In the genomic region with DNA sequence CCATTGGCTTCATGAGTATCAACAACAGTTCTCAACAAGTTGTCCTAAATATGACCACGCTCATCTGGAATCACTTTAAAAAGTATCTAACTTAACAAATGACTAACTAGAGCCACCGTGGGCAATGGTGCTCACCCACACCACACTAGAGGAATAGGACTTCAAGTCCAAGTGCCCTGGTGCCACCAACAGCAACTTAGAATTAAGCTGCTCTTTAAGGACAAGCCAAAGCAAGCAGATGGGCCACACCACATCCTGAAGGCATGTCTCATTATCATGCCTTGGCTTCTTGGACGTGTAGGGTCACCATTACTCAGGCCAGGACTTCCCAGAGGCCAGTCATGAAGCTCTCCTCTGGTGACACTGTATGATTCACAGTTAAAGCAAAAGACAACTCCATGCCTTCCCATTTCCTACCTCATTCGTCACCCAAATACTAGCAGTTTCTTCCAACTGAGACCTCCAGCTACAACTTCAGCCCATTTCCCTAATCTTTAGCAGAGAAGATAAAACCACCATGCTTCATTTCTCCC, we compare ENCODE assay signal across 23 cellular contexts. TPM values are rescaled to one million over a fixed set of nuclear protein-coding genes. Genes with fewer than 3 reads are reported as not detected.
A peak's percentile ranks its signal among the peaks of the same experiment; 100 is the strongest.
DNase-seq lines count a peak whose midpoint lies in the region; ATAC-seq and TF ChIP-seq lines count a peak whose summit lies in the region.
"Had no signal": no experiment of that assay in that cellular context is flagged by ENCODE, and none has a peak within 500 bp of the region (broad histone marks: within the 10 kb centered on the region; RNA-seq: fewer than 3 reads in every experiment).

No MANE protein-coding gene starts in this region.

- no peak overlapping the region for H2AFZ ChIP-seq in fibroblast of lung (ENCODE audit: low read length)

- H3K36me3 Mint-ChIP-seq in natural killer cell treated with Interleukin-12 subunit alpha and Interleukin-12 subunit beta and Interleukin-15 and Interleukin-18, amount 100 ng/mL, for 72 hours: peaks cover 29% of the 10 kb centered on the region

- no peaks in the 10 kb centered on the region for H3K9me3 ChIP-seq in fibroblast of lung (ENCODE audit: control insufficient read depth, insufficient read depth, low read depth, low read length)
- no peaks in the 10 kb centered on the region for H3K9me3 ChIP-seq in spleen
- no peaks in the 10 kb centered on the region for H3K9me3 ChIP-seq in tibial artery
- H3K9me3 ChIP-seq: body of pancreas, thyroid gland had no signal

- H4K20me1 ChIP-seq in fibroblast of lung (ENCODE audit: control insufficient read depth, extremely low read depth, insufficient read depth, low read length): no peaks in the 10 kb centered on the region

- no peaks in the 10 kb centered on the region for H3K79me2 ChIP-seq in fibroblast of lung (ENCODE audit: control insufficient read depth, insufficient read depth, low read length)

- H3K4me3 ChIP-seq in fibroblast of lung (replicated peaks in 1 of 4; ENCODE audit: control extremely low read depth in 1 of 4, insufficient read depth in 1 of 4, low read depth in 3 of 4, low read length in 4 of 4) (no peak overlapping the region), spleen (no peak overlapping the region), tibial artery (no peak overlapping the region)
- H3K4me3 ChIP-seq: body of pancreas, dorsolateral prefrontal cortex, GM12878, smooth muscle cell, thyroid gland had no signal

- no peaks in the 10 kb centered on the region for H3K9me3 Mint-ChIP-seq in natural killer cell treated with Interleukin-12 subunit alpha and Interleukin-12 subunit beta and Interleukin-15 and Interleukin-18, amount 100 ng/mL, for 72 hours
- H3K9me3 Mint-ChIP-seq: activated CD4-positive, alpha-beta T cell treated with anti-CD3 and anti-CD28 coated beads, Interleukin-2, amount 10 ng/mL, durations not matched to agents 24 days and 14 days; CD4-positive, alpha-beta T cell; stimulated activated effector memory CD8-positive, alpha-beta T cell treated with anti-CD3 and anti-CD28 coated beads, Interleukin-12 subunit alpha, Interleukin-12 subunit beta, amount 100 ng/mL, for 72 hours had no signal

- intact Hi-C loops in spleen (cut with DNase I; ENCODE audit: low total_unique reads): no loop called here
- intact Hi-C loops in tibial artery (cut with DNase I; ENCODE audit: low total_unique reads): no loop called here

- peak overlapping the region; percentile 40 for H3K4me2 ChIP-seq in fibroblast of lung (ENCODE audit: extremely low read depth, insufficient read depth, low read length)
- H3K4me2 ChIP-seq: smooth muscle cell had no signal

- no peak overlapping the region for H3K27ac Mint-ChIP-seq in natural killer cell treated with Interleukin-12 subunit alpha and Interleukin-12 subunit beta and Interleukin-15 and Interleukin-18, amount 100 ng/mL, for 72 hours
- H3K27ac Mint-ChIP-seq: activated CD4-positive, alpha-beta T cell treated with anti-CD3 and anti-CD28 coated beads, Interleukin-2, amount 10 ng/mL, durations not matched to agents 24 days and 14 days; CD4-positive, alpha-beta T cell; stimulated activated effector memory CD8-positive, alpha-beta T cell treated with anti-CD3 and anti-CD28 coated beads, Interleukin-12 subunit alpha, Interleukin-12 subunit beta, amount 100 ng/mL, for 72 hours had no signal

- no peaks in the 10 kb centered on the region for H3K27me3 Mint-ChIP-seq in natural killer cell treated with Interleukin-12 subunit alpha and Interleukin-12 subunit beta and Interleukin-15 and Interleukin-18, amount 100 ng/mL, for 72 hours

- WGBS in spleen, 5 donors: 77 to 84% (median 81%) methylated on average over 4 of the region's 4 CpGs

- H3K4me3 Mint-ChIP-seq in natural killer cell treated with Interleukin-12 subunit alpha and Interleukin-12 subunit beta and Interleukin-15 and Interleukin-18, amount 100 ng/mL, for 72 hours: no peak overlapping the region
- H3K4me3 Mint-ChIP-seq: activated CD4-positive, alpha-beta T cell treated with anti-CD3 and anti-CD28 coated beads, Interleukin-2, amount 10 ng/mL, durations not matched to agents 24 days and 14 days; CD4-positive, alpha-beta T cell; stimulated activated effector memory CD8-positive, alpha-beta T cell treated with anti-CD3 and anti-CD28 coated beads, Interleukin-12 subunit alpha, Interleukin-12 subunit beta, amount 100 ng/mL, for 72 hours had no signal

- no peak for TF ChIP-seq POLR2A in spleen (IDR thresholded peaks at IDR 0.05)

- H3K27me3 ChIP-seq in fibroblast of lung (ENCODE audit: control insufficient read depth, insufficient read depth, low read length): no peaks in the 10 kb centered on the region
- H3K27me3 ChIP-seq in spleen (replicated peaks in 1 of 7): no peaks in the 10 kb centered on the region
- H3K27me3 ChIP-seq in tibial artery: peaks cover 0 to 13% of the 10 kb centered on the region in 2 donors
- H3K27me3 ChIP-seq: body of pancreas, thyroid gland had no signal

- H3K36me3 ChIP-seq in fibroblast of lung (ENCODE audit: control insufficient read depth, insufficient read depth, low read length): peaks cover 3% of the 10 kb centered on the region
- H3K36me3 ChIP-seq in spleen: peaks cover 2 to 42% (median 25%) of the 10 kb centered on the region in 6 donors
- H3K36me3 ChIP-seq in tibial artery: peaks cover 24 to 32% (median 29%) of the 10 kb centered on the region in 3 donors

- H3K27ac ChIP-seq in fibroblast of lung (ENCODE audit: insufficient read depth, low read length): no peak overlapping the region
- H3K27ac ChIP-seq in spleen: no peak overlapping the region
- H3K27ac ChIP-seq in tibial artery: no peak overlapping the region
- H3K27ac ChIP-seq: body of pancreas, dorsolateral prefrontal cortex, foreskin keratinocyte, thyroid gland had no signal

- ATAC-seq in natural killer cell treated with Interleukin-12 subunit alpha and Interleukin-12 subunit beta and Interleukin-15 and Interleukin-18, amount 100 ng/mL, for 72 hours: no peak
- ATAC-seq: body of pancreas; foreskin keratinocyte; GM12878; stimulated activated effector memory CD8-positive, alpha-beta T cell treated with anti-CD3 and anti-CD28 coated beads, Interleukin-12 subunit alpha, Interleukin-12 subunit beta, amount 100 ng/mL, for 72 hours had no signal

- H3K4me1 Mint-ChIP-seq in natural killer cell treated with Interleukin-12 subunit alpha and Interleukin-12 subunit beta and Interleukin-15 and Interleukin-18, amount 100 ng/mL, for 72 hours (ENCODE audit: low read depth in 2 of 2): peaks cover 15 to 20% of the 10 kb centered on the region in 2 donors
- H3K4me1 Mint-ChIP-seq: activated CD4-positive, alpha-beta T cell treated with anti-CD3 and anti-CD28 coated beads, Interleukin-2, amount 10 ng/mL, durations not matched to agents 24 days and 14 days had no signal

- H3K9ac ChIP-seq in fibroblast of lung (ENCODE audit: insufficient read depth, low read length): no peak overlapping the region

- TF ChIP-seq CTCF in fibroblast of lung (conservative IDR thresholded peaks at IDR 0.05 in 1 of 2, IDR thresholded peaks at IDR 0.05 in 1 of 2; ENCODE audit: low read depth in 1 of 2, low read length in 2 of 2): no peak
- TF ChIP-seq CTCF in spleen (IDR thresholded peaks at IDR 0.05 in 8 of 11, conservative IDR thresholded peaks at IDR 0.05 in 3 of 11): no peak
- TF ChIP-seq CTCF in tibial artery (IDR thresholded peaks at IDR 0.05): no peak

- H3K4me1 ChIP-seq in fibroblast of lung (ENCODE audit: control insufficient read depth, extremely low read depth, insufficient read depth, low read length) (no peaks in the 10 kb centered on the region), spleen (no peaks in the 10 kb centered on the region), tibial artery (no peaks in the 10 kb centered on the region)
- H3K4me1 ChIP-seq: body of pancreas, thyroid gland had no signal

- DNase-seq in GM04504 (ENCODE audit: low read depth): peak; percentile 58
- DNase-seq in RKO (ENCODE audit: low spot score): peak; percentile 82
- DNase-seq in fibroblast of lung (ENCODE audit: low read depth in 2 of 2): peak in 1 of 2 donors; percentile 71
- DNase-seq in spleen: peak; percentile 14
- DNase-seq in NCI-H524 treated with DMSO at 0.1 percent for 48 hours (lab: John Stamatoyannopoulos, UW): no peak
- no peak for DNase-seq in natural killer cell treated with Interleukin-12 subunit alpha and Interleukin-12 subunit beta and Interleukin-15 and Interleukin-18, amount 100 ng/mL, for 72 hours (ENCODE audit: low spot score)
- no peak for DNase-seq in tibial artery
- DNase-seq: activated CD4-positive, alpha-beta T cell treated with anti-CD3 and anti-CD28 coated beads, Interleukin-2, amount 10 ng/mL, durations not matched to agents 24 days and 14 days; activated naive CD4-positive, alpha-beta T cell treated with anti-CD3 and anti-CD28 coated beads, Interleukin-2, amount 50 U/mL, for 16 hours; body of pancreas; CD4-positive, alpha-beta T cell; dorsolateral prefrontal cortex; NCI-H2029 treated with DMSO at 0.1 percent for 48 hours; NCI-H510A treated with DMSO at 0.1 percent for 48 hours; posterior cingulate gyrus; T1000; thyroid gland had no signal

RNA-seq across cellular contexts. Expression of gene SLC6A4, which starts 9.4 kb away (rescaled TPM):
- total RNA-seq in fibroblast of lung (under 0.01 TPM in 1 of 2 replicates, not detected in the other), spleen (under 1 TPM in 4 of 7 donors, not detected in 3; 0.15 to 0.34 (median 0.28) TPM)
- polyA plus RNA-seq in fibroblast of lung (0.02 TPM in 1 of 2 replicates, not detected in the other), spleen (under 1 TPM; under 0.01 to 0.09 (median 0.02) TPM)
- not detected in 2 replicates for polyA plus RNA-seq in fibroblast of lung (2012)
- polyA minus RNA-seq in fibroblast of lung (ENCODE audit: low replicate concordance): not detected in 2 replicates
- total RNA-seq in natural killer cell treated with Interleukin-12 subunit alpha and Interleukin-12 subunit beta and Interleukin-15 and Interleukin-18, amount 100 ng/mL, for 72 hours: under 1 TPM in 1 of 2 donors, not detected in 1; 0.12 TPM
- total RNA-seq: activated CD4-positive, alpha-beta T cell treated with anti-CD3 and anti-CD28 coated beads, Interleukin-2, amount 10 ng/mL, durations not matched to agents 24 days and 14 days; CD4-positive, alpha-beta T cell; foreskin keratinocyte; H4; MCF 10A had no signal
- polyA plus RNA-seq: foreskin keratinocyte had no signal

RNA-seq across cellular contexts. Expression of gene BLMH, which starts 46.8 kb away (rescaled TPM):
- 23.0 and 27.5 TPM in 2 replicates for total RNA-seq in fibroblast of lung
- polyA plus RNA-seq in fibroblast of lung: 25.7 and 26.1 TPM in 2 replicates
- polyA plus RNA-seq in fibroblast of lung (2012): 27.3 and 29.8 TPM in 2 replicates
- polyA minus RNA-seq in fibroblast of lung (ENCODE audit: low replicate concordance): 8.3 and 12.6 TPM in 2 replicates
- 10 to 100 TPM; 26.2 to 35.5 (median 30.5) TPM for total RNA-seq in spleen
- polyA plus RNA-seq in spleen: 10 to 100 TPM; 15.6 to 18.2 (median 16.1) TPM
- 10 to 100 TPM; 52.5 to 97.5 TPM for total RNA-seq in natural killer cell treated with Interleukin-12 subunit alpha and Interleukin-12 subunit beta and Interleukin-15 and Interleukin-18, amount 100 ng/mL, for 72 hours

Comparison
In these comparisons a context has a peak if more than half of its experiments do, and no peak if none do; other contexts are left out.
1. DNase-seq: peak in GM04504 (single experiment), RKO (single experiment) and spleen (single experiment); none in NCI-H524 treated with DMSO at 0.1 percent for 48 hours (single experiment), natural killer cell treated with Interleukin-12 subunit alpha and Interleukin-12 subunit beta and Interleukin-15 and Interleukin-18, amount 100 ng/mL, for 72 hours (single experiment) and tibial artery (0 of 2).